In the genomic region with DNA sequence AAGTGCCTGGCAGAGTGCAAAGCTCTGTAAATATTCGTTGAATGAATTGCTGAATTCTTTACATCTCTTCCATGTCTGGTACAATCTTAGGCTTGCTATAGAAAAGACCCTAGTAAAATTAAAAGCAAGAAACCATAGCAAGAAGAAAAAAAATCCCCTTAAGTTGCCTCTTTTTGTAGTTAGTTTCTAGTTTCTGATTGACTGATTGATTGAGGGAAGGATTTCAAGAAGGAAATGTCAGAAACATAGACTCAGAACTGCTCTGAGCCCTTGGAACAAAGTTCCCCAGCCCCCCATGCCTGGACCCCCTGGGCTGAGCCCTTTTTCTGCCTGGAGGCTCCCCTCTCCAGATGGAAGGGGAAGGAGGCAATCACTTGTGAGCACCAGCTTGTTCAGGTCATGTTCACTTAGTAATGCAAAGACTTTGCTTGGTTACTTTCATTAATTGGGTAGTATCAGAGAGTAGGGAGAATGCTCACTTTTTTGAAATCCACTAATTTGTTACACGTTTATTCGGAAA, we compare ENCODE assay signal across 22 cellular contexts. TPM values are rescaled to one million over a fixed set of nuclear protein-coding genes. Genes with fewer than 3 reads are reported as not detected.
A peak's percentile ranks its signal among the peaks of the same experiment; 100 is the strongest.
DNase-seq lines count a peak whose midpoint lies in the region; ATAC-seq and TF ChIP-seq lines count a peak whose summit lies in the region.
"Had no signal": no experiment of that assay in that cellular context is flagged by ENCODE, and none has a peak within 500 bp of the region (broad histone marks: within the 10 kb centered on the region; RNA-seq: fewer than 3 reads in every experiment).

No MANE protein-coding gene starts in this region.

- H3K27me3 ChIP-seq in PC-9 (ENCODE audit: insufficient read depth, low read depth): no peaks in the 10 kb centered on the region
- H3K27me3 ChIP-seq in H7 (ENCODE audit: control insufficient read depth, insufficient read depth, low read length): no peaks in the 10 kb centered on the region
- H3K27me3 ChIP-seq: heart right ventricle, MG63, suprapubic skin had no signal

- H2AFZ ChIP-seq in PC-9: no peak overlapping the region

- H3K36me3 Mint-ChIP-seq in activated T-cell treated with anti-CD3 and anti-CD28 coated beads, Interleukin-2, amount 50 U/mL, for 4 hours (ENCODE audit: insufficient read depth): peaks cover 20% of the 10 kb centered on the region
- peaks cover 48% of the 10 kb centered on the region for H3K36me3 Mint-ChIP-seq in activated T-helper 2 cell treated with anti-CD3 and anti-CD28 coated beads, Interferon-gamma antibody, Interleukin-2, Interleukin-4, amounts not matched to agents 10 μg/mL and 5 μg/mL and 100 μg/mL, durations not matched to agents 14 hours and 24 hours and 36 hours (ENCODE audit: low read depth)
- H3K36me3 Mint-ChIP-seq: brain had no signal

- H3K9me3 Mint-ChIP-seq in activated T-cell treated with anti-CD3 and anti-CD28 coated beads, Interleukin-2, amount 50 U/mL, for 4 hours: no peaks in the 10 kb centered on the region
- no peaks in the 10 kb centered on the region for H3K9me3 Mint-ChIP-seq in activated T-helper 2 cell treated with anti-CD3 and anti-CD28 coated beads, Interferon-gamma antibody, Interleukin-2, Interleukin-4, amounts not matched to agents 10 μg/mL and 5 μg/mL and 100 μg/mL, durations not matched to agents 14 hours and 24 hours and 36 hours
- H3K9me3 Mint-ChIP-seq: immature natural killer cell had no signal

- peak overlapping the region; percentile 33 for H3K4me3 Mint-ChIP-seq in activated T-cell treated with anti-CD3 and anti-CD28 coated beads, Interleukin-2, amount 50 U/mL, for 4 hours
- H3K4me3 Mint-ChIP-seq in activated T-helper 2 cell treated with anti-CD3 and anti-CD28 coated beads, Interferon-gamma antibody, Interleukin-2, Interleukin-4, amounts not matched to agents 10 μg/mL and 5 μg/mL and 100 μg/mL, durations not matched to agents 14 hours and 24 hours and 36 hours (ENCODE audit: low read depth): peak overlapping the region; percentile 37
- H3K4me3 Mint-ChIP-seq: brain had no signal

- no peaks in the 10 kb centered on the region; the same call in 1 of the 2 replicates for H3F3A ChIP-seq in PC-9 (ENCODE audit: insufficient read depth, low read depth)

- peak overlapping the region; percentile 91 for H3K27ac Mint-ChIP-seq in activated T-helper 2 cell treated with anti-CD3 and anti-CD28 coated beads, Interferon-gamma antibody, Interleukin-2, Interleukin-4, amounts not matched to agents 10 μg/mL and 5 μg/mL and 100 μg/mL, durations not matched to agents 14 hours and 24 hours and 36 hours
- H3K27ac Mint-ChIP-seq: brain, immature natural killer cell had no signal

- no peaks in the 10 kb centered on the region for H3K9me3 ChIP-seq in PC-9 (ENCODE audit: insufficient read depth, low read depth)
- H3K9me3 ChIP-seq: heart right ventricle, left ventricle myocardium inferior, MG63, mucosa of descending colon, suprapubic skin had no signal

- H3K27me3 Mint-ChIP-seq in activated T-cell treated with anti-CD3 and anti-CD28 coated beads, Interleukin-2, amount 50 U/mL, for 4 hours (ENCODE audit: low read depth): no peaks in the 10 kb centered on the region
- no peaks in the 10 kb centered on the region for H3K27me3 Mint-ChIP-seq in activated T-helper 2 cell treated with anti-CD3 and anti-CD28 coated beads, Interferon-gamma antibody, Interleukin-2, Interleukin-4, amounts not matched to agents 10 μg/mL and 5 μg/mL and 100 μg/mL, durations not matched to agents 14 hours and 24 hours and 36 hours (ENCODE audit: low read depth)
- H3K27me3 Mint-ChIP-seq: brain; CD8-positive, alpha-beta memory T cell had no signal

- BruUV-seq in PC-9 (replicated peaks; lab: Mats Ljungman, UMichigan): no TSS peak

- H3K79me2 ChIP-seq in PC-9 (ENCODE audit: low read depth): no peaks in the 10 kb centered on the region

- no peaks in the 10 kb centered on the region for H4K20me1 ChIP-seq in PC-9 (ENCODE audit: insufficient read depth)

- CTCF ChIA-PET in PC-9 (lab: Charles Lee): no interaction called here

- no peaks in the 10 kb centered on the region for H3K9me2 ChIP-seq in PC-9 (ENCODE audit: insufficient read depth)

- intact Hi-C loops in activated T-helper 2 cell treated with anti-CD3 and anti-CD28 coated beads, Interferon-gamma antibody, Interleukin-2, Interleukin-4, amounts not matched to agents 10 μg/mL and 5 μg/mL and 100 μg/mL, durations not matched to agents 14 hours and 24 hours and 36 hours (cut with micrococcal nuclease): loop anchor here (5.0 to 10.0 kb wide), 3 partner anchors 970 to 1563 kb away; no protein-coding TSS in a partner anchor
- intact Hi-C loops in PC-9 (cut with micrococcal nuclease; ENCODE audit: unreplicated experiment): no loop called here

- no peak overlapping the region for H3K27ac ChIP-seq in PC-9
- H3K27ac ChIP-seq: coronary artery, left ventricle myocardium inferior, suprapubic skin had no signal

- peaks cover 14% of the 10 kb centered on the region; the same call in 1 of the 2 replicates for H3K4me1 ChIP-seq in PC-9 (replicated peaks; ENCODE audit: insufficient read depth)
- H3K4me1 ChIP-seq: left ventricle myocardium inferior, suprapubic skin had no signal

- POLR2A ChIA-PET in PC-9 (lab: Charles Lee; ENCODE audit: unreplicated experiment): no interaction called here

- H3K4me1 Mint-ChIP-seq in activated T-cell treated with anti-CD3 and anti-CD28 coated beads, Interleukin-2, amount 50 U/mL, for 4 hours (ENCODE audit: low read depth): peaks cover 79% of the 10 kb centered on the region
- H3K4me1 Mint-ChIP-seq in activated T-helper 2 cell treated with anti-CD3 and anti-CD28 coated beads, Interferon-gamma antibody, Interleukin-2, Interleukin-4, amounts not matched to agents 10 μg/mL and 5 μg/mL and 100 μg/mL, durations not matched to agents 14 hours and 24 hours and 36 hours (ENCODE audit: low read depth): peaks cover 78% of the 10 kb centered on the region
- H3K4me1 Mint-ChIP-seq: brain had no signal

- no peak overlapping the region for H3K4me2 ChIP-seq in PC-9
- H3K4me2 ChIP-seq: smooth muscle cell had no signal

- H3K36me3 ChIP-seq in PC-9 (ENCODE audit: low read depth) (peaks cover 4% of the 10 kb centered on the region; the same call in 1 of the 2 replicates), H7 (replicated peaks; ENCODE audit: control insufficient read depth, insufficient read depth, low read length) (no peaks in the 10 kb centered on the region)
- H3K36me3 ChIP-seq: left ventricle myocardium inferior, MG63, suprapubic skin had no signal

- peak; percentile 12 to 13 for ATAC-seq in activated T-cell treated with anti-CD3 and anti-CD28 coated beads, Interleukin-2, amount 50 U/mL, for 4 hours
- ATAC-seq in stimulated activated naive CD8-positive, alpha-beta T cell treated with anti-CD3 and anti-CD28 coated beads, Interleukin-15, Interleukin-2, amounts not matched to agents 100 U/mL and 50 U/mL, for 24 hours: peak; percentile 10
- ATAC-seq in HG03439 (IDR thresholded peaks at IDR 0.05; ENCODE audit: unreplicated experiment): no peak
- ATAC-seq: heart right ventricle, mucosa of descending colon had no signal

- TF ChIP-seq CTCF in GM20000 (IDR thresholded peaks at IDR 0.05; ENCODE audit: extremely low read depth, missing control alignments) (no peak), PC-9 (conservative IDR thresholded peaks at IDR 0.05) (no peak)

- H3K4me3 ChIP-seq in PC-9: no peak overlapping the region
- no peak overlapping the region for H3K4me3 ChIP-seq in H7 (ENCODE audit: insufficient read depth, low read depth, low read length)
- H3K4me3 ChIP-seq: coronary artery, heart right ventricle, left ventricle myocardium inferior, MG63, mucosa of descending colon, smooth muscle cell, suprapubic skin had no signal

- no peak for DNase-seq in activated T-cell treated with anti-CD3 and anti-CD28 coated beads, Interleukin-2, amount 50 U/mL, for 4 hours
- no peak for DNase-seq in activated T-cell treated with anti-CD3 and anti-CD28 coated beads for 4 hours
- peak; percentile 15 for DNase-seq in GM20000 (ENCODE audit: low spot score)
- no peak for DNase-seq in activated T-helper 2 cell treated with anti-CD3 and anti-CD28 coated beads, Interferon-gamma antibody, Interleukin-2, Interleukin-4, amounts not matched to agents 10 μg/mL and 5 μg/mL and 100 μg/mL, durations not matched to agents 14 hours and 24 hours and 36 hours (ENCODE audit: low spot score)
- peak; percentile 43 for DNase-seq in stimulated activated naive CD8-positive, alpha-beta T cell treated with anti-CD3 and anti-CD28 coated beads, Interleukin-15, Interleukin-2, amounts not matched to agents 100 U/mL and 50 U/mL, for 24 hours
- no peak for DNase-seq in PC-9
- DNase-seq in H7: no peak
- DNase-seq: ACHN; CD8-positive, alpha-beta memory T cell; HCEC 1CT; heart right ventricle; immature natural killer cell; left ventricle myocardium inferior; MG63; mucosa of descending colon; NCI-H1436 treated with DMSO at 0.1 percent for 48 hours; NCI-H526 had no signal

RNA-seq across cellular contexts. Expression of gene DAPP1, which starts 35.6 kb away (rescaled TPM):
- 10 to 100 TPM; 25.7 to 33.0 (median 30.7) TPM for total RNA-seq in activated T-cell treated with anti-CD3 and anti-CD28 coated beads, Interleukin-2, amount 50 U/mL, for 4 hours
- 21.4 and 23.6 TPM in 2 replicates for total RNA-seq in activated T-helper 2 cell treated with anti-CD3 and anti-CD28 coated beads, Interferon-gamma antibody, Interleukin-2, Interleukin-4, amounts not matched to agents 10 μg/mL and 5 μg/mL and 100 μg/mL, durations not matched to agents 14 hours and 24 hours and 36 hours
- 7.9 and 9.6 TPM in 2 replicates for total RNA-seq in PC-9 (2021)
- not detected in 2 replicates for total RNA-seq in H7 (2014; rRNA removed; shearing (Covaris generic))

RNA-seq across cellular contexts. Expression of gene LAMTOR3, which starts 42.0 kb away (rescaled TPM):
- 10 to 100 TPM; 37.0 to 39.7 (median 37.7) TPM for total RNA-seq in activated T-cell treated with anti-CD3 and anti-CD28 coated beads, Interleukin-2, amount 50 U/mL, for 4 hours
- 27.1 and 28.8 TPM in 2 replicates for total RNA-seq in activated T-helper 2 cell treated with anti-CD3 and anti-CD28 coated beads, Interferon-gamma antibody, Interleukin-2, Interleukin-4, amounts not matched to agents 10 μg/mL and 5 μg/mL and 100 μg/mL, durations not matched to agents 14 hours and 24 hours and 36 hours
- 12.0 and 17.4 TPM in 2 replicates for total RNA-seq in PC-9 (2021)
- 32.2 and 32.9 TPM in 2 replicates for total RNA-seq in H7 (2014; rRNA removed; shearing (Covaris generic))

Comparison
In these comparisons a context has a peak if more than half of its experiments do, and no peak if none do; other contexts are left out.
1. DNase-seq: peak in GM20000 (single experiment) and stimulated activated naive CD8-positive, alpha-beta T cell treated with anti-CD3 and anti-CD28 coated beads, Interleukin-15, Interleukin-2, amounts not matched to agents 100 U/mL and 50 U/mL, for 24 hours (single experiment); none in activated T-cell treated with anti-CD3 and anti-CD28 coated beads, Interleukin-2, amount 50 U/mL, for 4 hours (single experiment), activated T-cell treated with anti-CD3 and anti-CD28 coated beads for 4 hours (single experiment), activated T-helper 2 cell treated with anti-CD3 and anti-CD28 coated beads, Interferon-gamma antibody, Interleukin-2, Interleukin-4, amounts not matched to agents 10 μg/mL and 5 μg/mL and 100 μg/mL, durations not matched to agents 14 hours and 24 hours and 36 hours (single experiment), PC-9 (0 of 2) and H7 (single experiment).